Comparison of ENCODE assay signal across 1 cellular context in the genomic region with DNA sequence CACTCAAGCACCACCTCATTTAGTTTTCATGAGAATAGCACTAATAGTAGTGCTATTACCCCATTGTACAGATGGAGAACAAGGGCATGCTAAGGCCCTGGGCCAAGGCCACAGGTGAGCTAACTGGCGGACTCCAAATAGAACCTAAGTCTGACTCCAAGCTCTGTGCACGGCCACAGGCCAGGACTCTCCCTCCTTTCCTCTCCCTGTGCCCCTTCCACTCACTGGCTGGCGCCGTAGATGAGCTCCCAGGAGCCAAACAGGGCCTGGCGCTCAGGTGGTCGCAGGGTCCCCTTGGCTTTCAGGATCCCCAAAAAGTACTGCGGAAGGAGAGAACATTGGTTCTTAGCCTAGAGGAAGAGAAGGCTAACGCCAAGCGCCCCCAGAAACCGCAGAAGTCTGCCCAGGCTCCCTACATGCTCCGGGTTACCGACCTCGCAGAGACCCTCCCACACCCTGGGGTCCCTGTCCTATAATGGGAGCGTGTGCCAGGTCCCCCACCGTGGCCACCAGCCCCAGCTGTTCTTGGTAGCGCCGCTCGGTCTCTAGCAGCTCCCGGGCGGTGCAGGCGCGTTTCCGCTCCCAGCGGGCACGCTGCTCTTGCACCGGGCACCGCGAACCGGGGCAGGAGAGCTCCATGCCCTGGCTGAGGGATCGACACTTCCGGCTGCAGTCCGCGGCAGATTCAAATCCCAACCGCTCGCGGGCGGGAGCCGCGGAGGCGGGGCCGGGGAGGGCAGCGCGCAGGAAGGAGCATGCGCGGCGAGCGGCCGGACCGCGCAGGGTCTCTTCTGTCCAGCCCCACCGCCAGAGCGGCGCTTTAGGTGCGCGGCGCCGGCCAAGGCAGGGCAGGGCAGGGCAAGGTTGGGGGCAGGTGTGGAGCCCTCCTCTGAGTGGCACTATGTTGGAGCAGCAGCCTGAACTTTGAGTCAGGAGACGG.
A peak's percentile ranks its signal among the peaks of the same experiment; 100 is the strongest.
TF ChIP-seq lines count a peak whose summit lies in the region.

A gene with protein sequence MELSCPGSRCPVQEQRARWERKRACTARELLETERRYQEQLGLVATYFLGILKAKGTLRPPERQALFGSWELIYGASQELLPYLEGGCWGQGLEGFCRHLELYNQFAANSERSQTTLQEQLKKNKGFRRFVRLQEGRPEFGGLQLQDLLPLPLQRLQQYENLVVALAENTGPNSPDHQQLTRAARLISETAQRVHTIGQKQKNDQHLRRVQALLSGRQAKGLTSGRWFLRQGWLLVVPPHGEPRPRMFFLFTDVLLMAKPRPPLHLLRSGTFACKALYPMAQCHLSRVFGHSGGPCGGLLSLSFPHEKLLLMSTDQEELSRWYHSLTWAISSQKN (minus strand): TSS at position 665 of the 940 bp plus-strand sequence. CDS start 26 bp downstream, at position 639.

TF ChIP-seq in HCT116, 20 proteins besides CTCF, POLR2A, EP300 and RAD21 (continued from another document):
- TF ChIP-seq REST (IDR thresholded peaks at IDR 0.05; ENCODE audit: low read depth) = no peak
- TF ChIP-seq TCF7L2 (IDR thresholded peaks at IDR 0.05; ENCODE audit: borderline replicate concordance, extremely low read depth, insufficient read depth, insufficient read length) = peak; percentile 47
